ENCODE assay signal across 1 cellular context in the genomic region with DNA sequence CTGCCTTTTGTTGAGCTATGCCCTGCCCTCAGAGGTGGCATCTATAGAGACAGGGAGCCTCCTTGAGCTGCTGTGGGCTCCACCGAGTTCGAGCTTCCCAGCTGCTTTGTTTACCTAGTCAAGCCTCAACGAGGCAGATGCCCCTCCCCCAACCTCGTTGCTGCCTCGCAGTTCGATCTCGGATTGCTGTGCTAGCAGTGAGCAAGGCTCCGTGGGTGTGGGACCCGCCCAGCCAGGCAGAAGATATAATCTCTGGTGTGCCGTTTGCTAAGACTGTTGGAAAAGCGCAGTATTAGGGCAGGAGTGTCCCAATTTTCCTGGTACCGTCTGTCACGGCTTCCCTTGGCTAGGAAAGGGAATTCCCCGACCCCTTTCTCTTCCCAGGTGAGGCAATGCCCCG.
TF ChIP-seq lines count a peak whose summit lies in the region.

No MANE protein-coding gene starts in this region.

TF ChIP-seq in GM23338, 12 proteins besides CTCF, POLR2A, EP300 and RAD21 (continued from another document):
- TF ChIP-seq EZH2 (IDR thresholded peaks at IDR 0.05; ENCODE audit: low read depth, unreplicated experiment) = no peak
- no peak for TF ChIP-seq POLR2AphosphoS5 (IDR thresholded peaks at IDR 0.05; ENCODE audit: low read depth)
